In genomic region chr13:32092471-32092870, GRCh38 we compare ENCODE assay signal across 1 cellular context.
TF ChIP-seq lines count a peak whose summit lies in the region.

No MANE protein-coding gene starts in this region.

TF ChIP-seq in GM12878, 131 proteins besides CTCF, POLR2A, EP300 and RAD21 (continued from another document):
- no peak for TF ChIP-seq CEBPB (IDR thresholded peaks at IDR 0.05; ENCODE audit: borderline replicate concordance in 1 of 2, low read depth in 2 of 2, low read length in 2 of 2)
- TF ChIP-seq LARP7 (IDR thresholded peaks at IDR 0.05) = no peak
- peak; percentile 28; the same call in 1 of the 2 replicates for TF ChIP-seq BCL11A (IDR thresholded peaks at IDR 0.05; ENCODE audit: low read depth, low read length)
- no peak for TF ChIP-seq CUX1 (IDR thresholded peaks at IDR 0.05; ENCODE audit: insufficient replicate concordance, low read depth, low read length)
- no peak for TF ChIP-seq ZNF592 (IDR thresholded peaks at IDR 0.05)
- no peak for TF ChIP-seq HCFC1 (IDR thresholded peaks at IDR 0.05; ENCODE audit: low read length)
- TF ChIP-seq ZNF207 (IDR thresholded peaks at IDR 0.05; ENCODE audit: borderline replicate concordance) = no peak
- TF ChIP-seq JUNB (IDR thresholded peaks at IDR 0.05) = peak; percentile 21; the same call in 1 of the 2 replicates
- no peak for TF ChIP-seq CBFB (IDR thresholded peaks at IDR 0.05; ENCODE audit: low read depth)
- TF ChIP-seq BCLAF1 (IDR thresholded peaks at IDR 0.05) = no peak
- no peak for TF ChIP-seq ELK1 (IDR thresholded peaks at IDR 0.05; ENCODE audit: low read depth, low read length)
- TF ChIP-seq IKZF2 (IDR thresholded peaks at IDR 0.05) = no peak
- TF ChIP-seq NFYA (IDR thresholded peaks at IDR 0.05; ENCODE audit: borderline replicate concordance, low read depth, low read length) = no peak
- no peak for TF ChIP-seq RFX5 (IDR thresholded peaks at IDR 0.05; ENCODE audit: low read depth, low read length)
- no peak; the same call in 1 of the 2 replicates for TF ChIP-seq NFIC (IDR thresholded peaks at IDR 0.05; ENCODE audit: low read depth, low read length)
- 0 out of 2 replicates have a peak, but pooled peaks have one; percentile 16 for TF ChIP-seq EED (IDR thresholded peaks at IDR 0.05; ENCODE audit: low read depth)
- TF ChIP-seq NR2C2 (IDR thresholded peaks at IDR 0.05; ENCODE audit: borderline replicate concordance, control insufficient read depth, insufficient read length, low read depth) = no peak
- no peak for TF ChIP-seq REST (IDR thresholded peaks at IDR 0.05; ENCODE audit: low read depth, low read length)
- no peak for TF ChIP-seq MLLT1 (IDR thresholded peaks at IDR 0.05)
- TF ChIP-seq YY1 (IDR thresholded peaks at IDR 0.05; ENCODE audit: low read depth, low read length) = no peak
- no peak for TF ChIP-seq EZH2 (IDR thresholded peaks at IDR 0.05; ENCODE audit: borderline replicate concordance, control insufficient read depth, low read depth, low read length)
- TF ChIP-seq TARDBP (IDR thresholded peaks at IDR 0.05; ENCODE audit: borderline replicate concordance) = no peak
- no peak for TF ChIP-seq GABPA (IDR thresholded peaks at IDR 0.05; ENCODE audit: low read depth)
TF ChIP-seq in GM12878: peak in this region for 4.
